In genomic region chr15:60137711-60138396, GRCh38 we compare ENCODE assay signal across 18 cellular contexts.
A peak's percentile ranks its signal among the peaks of the same experiment; 100 is the strongest.
DNase-seq lines count a peak whose midpoint lies in the region; ATAC-seq and TF ChIP-seq lines count a peak whose summit lies in the region.
"Had no signal": no experiment of that assay in that cellular context is flagged by ENCODE, and none has a peak within 500 bp of the region (broad histone marks: within the 10 kb centered on the region; RNA-seq: fewer than 3 reads in every experiment).

No MANE protein-coding gene starts in this region.

- H3K36me3 Mint-ChIP-seq in endodermal cell (ENCODE audit: low read depth): no peaks in the 10 kb centered on the region
- no peaks in the 10 kb centered on the region for H3K36me3 Mint-ChIP-seq in nephron progenitor cell (ENCODE audit: low read depth)
- no peaks in the 10 kb centered on the region for H3K36me3 Mint-ChIP-seq in activated T-cell treated with anti-CD3 and anti-CD28 coated beads, Interleukin-2, amount 50 U/mL, for 72 hours (ENCODE audit: insufficient read depth in 2 of 2)
- H3K36me3 Mint-ChIP-seq: natural killer cell had no signal

- H3K27me3 Mint-ChIP-seq in endodermal cell (ENCODE audit: insufficient read depth) (peaks cover 6% of the 10 kb centered on the region), nephron progenitor cell (ENCODE audit: low read depth, poor library complexity) (peaks cover under 1% of the 10 kb centered on the region)
- peaks cover 36% of the 10 kb centered on the region for H3K27me3 Mint-ChIP-seq in activated T-cell treated with anti-CD3 and anti-CD28 coated beads, Interleukin-2, amount 50 U/mL, for 72 hours (ENCODE audit: low read depth)

- TF ChIP-seq CTCF in Panc1 (IDR thresholded peaks at IDR 0.05) (no peak), endodermal cell (conservative IDR thresholded peaks at IDR 0.05) (no peak), nephron progenitor cell (IDR thresholded peaks at IDR 0.05) (no peak), GM13976 (IDR thresholded peaks at IDR 0.05; ENCODE audit: borderline replicate concordance, control extremely low read depth, extremely low read depth, insufficient read depth, missing control alignments) (no peak)

- H3K27ac ChIP-seq in Panc1 (ENCODE audit: low read length) (no peak overlapping the region), endodermal cell (ENCODE audit: low read depth, low read length) (peak overlapping the region; percentile 21)
- H3K27ac ChIP-seq: heart left ventricle had no signal

- H3K27me3 ChIP-seq in Panc1 (ENCODE audit: control insufficient read depth, insufficient read depth, low read length) (peaks cover 5% of the 10 kb centered on the region; the same call in 1 of the 2 replicates), endodermal cell (ENCODE audit: control insufficient read depth, insufficient read depth, low read length, poor library complexity, severe bottlenecking) (no peaks in the 10 kb centered on the region)

- DNase-seq in GM03348 (ENCODE audit: low spot score): peak; percentile 27
- no peak for DNase-seq in Panc1 (ENCODE audit: low read depth, low spot score)
- DNase-seq in endodermal cell: peak; percentile 61
- DNase-seq in nephron progenitor cell: no peak
- DNase-seq in activated T-cell treated with anti-CD3 and anti-CD28 coated beads, Interleukin-2, amount 50 U/mL, for 72 hours: no peak
- no peak for DNase-seq in GM13976 (ENCODE audit: low spot score)
- DNase-seq in NCI-H510A treated with DMSO at 0.1 percent for 48 hours (lab: John Stamatoyannopoulos, UW): no peak
- DNase-seq: activated naive CD4-positive, alpha-beta T cell treated with anti-CD3 and anti-CD28 coated beads for 36 hours; C1 segment of cervical spinal cord; central memory CD4-positive, alpha-beta T cell; DMS79 treated with DMSO at 0.1 percent for 48 hours; heart left ventricle; natural killer cell; stimulated activated CD4-positive, alpha-beta T cell treated with anti-CD3 and anti-CD28 coated beads, Interleukin-2, amount 100 ng/mL, for 24 hours; T-helper 1 cell had no signal

- no peak overlapping the region for H3K4me3 ChIP-seq in Panc1 (ENCODE audit: low read depth in 2 of 2, low read length in 2 of 2)
- no peak overlapping the region for H3K4me3 ChIP-seq in endodermal cell (ENCODE audit: low read length)
- H3K4me3 ChIP-seq: GM12878, heart left ventricle had no signal

- in situ Hi-C loops in Panc1 (cut with HindIII; ENCODE audit: low pct_unique_long_range_greater_than_20kb, low sequenced_read_pairs) (no loop called here), GM13976 (cut with MboI; ENCODE audit: low sequenced_read_pairs, unreplicated experiment) (no loop called here)

- H3K9me3 Mint-ChIP-seq in endodermal cell: no peaks in the 10 kb centered on the region
- H3K9me3 Mint-ChIP-seq in nephron progenitor cell: peaks cover 4% of the 10 kb centered on the region
- H3K9me3 Mint-ChIP-seq in activated T-cell treated with anti-CD3 and anti-CD28 coated beads, Interleukin-2, amount 50 U/mL, for 72 hours: no peaks in the 10 kb centered on the region
- H3K9me3 Mint-ChIP-seq: activated naive CD4-positive, alpha-beta T cell treated with anti-CD3 and anti-CD28 coated beads for 36 hours; natural killer cell had no signal

- CTCF ChIA-PET in Panc1 (lab: Charles Lee): no interaction called here

- peak; percentile 56; the same call in 1 of the 2 replicates for ATAC-seq in Panc1
- no peak for ATAC-seq in activated T-cell treated with anti-CD3 and anti-CD28 coated beads, Interleukin-2, amount 50 U/mL, for 72 hours (replicated peaks in 1 of 2)
- ATAC-seq in GM19324 (IDR thresholded peaks at IDR 0.05; ENCODE audit: low FRiP score, unreplicated experiment): no peak
- ATAC-seq: GM12878, heart left ventricle, left lobe of liver, natural killer cell had no signal

- no peaks in the 10 kb centered on the region for H3K9me3 ChIP-seq in Panc1 (ENCODE audit: control insufficient read depth, insufficient read depth, low read depth, low read length)
- no peaks in the 10 kb centered on the region for H3K9me3 ChIP-seq in endodermal cell (ENCODE audit: control insufficient read depth, low read length)
- H3K9me3 ChIP-seq: heart left ventricle had no signal

- H3K4me1 Mint-ChIP-seq in endodermal cell: peaks cover 11% of the 10 kb centered on the region
- peaks cover 27% of the 10 kb centered on the region for H3K4me1 Mint-ChIP-seq in nephron progenitor cell
- no peaks in the 10 kb centered on the region for H3K4me1 Mint-ChIP-seq in activated T-cell treated with anti-CD3 and anti-CD28 coated beads, Interleukin-2, amount 50 U/mL, for 72 hours (ENCODE audit: low read depth)
- H3K4me1 Mint-ChIP-seq: natural killer cell had no signal

- H3K4me1 ChIP-seq in Panc1 (ENCODE audit: control insufficient read depth, insufficient read depth, low read length): no peaks in the 10 kb centered on the region
- H3K4me1 ChIP-seq in endodermal cell (ENCODE audit: control insufficient read depth, insufficient read depth, low read length): no peaks in the 10 kb centered on the region
- H3K4me1 ChIP-seq: heart left ventricle had no signal

- 69 to 77% methylated on average over 2 to 5 of the region's 5 CpGs for WGBS in endodermal cell (ENCODE audit: insufficient coverage in 1 of 2, insufficient read length in 1 of 2), 2 experiments

- no TSS peak for BruUV-seq in Panc1 (replicated peaks; lab: Mats Ljungman, UMichigan)

- H3K4me3 Mint-ChIP-seq in endodermal cell (no peak overlapping the region), nephron progenitor cell (no peak overlapping the region)
- no peak overlapping the region for H3K4me3 Mint-ChIP-seq in activated T-cell treated with anti-CD3 and anti-CD28 coated beads, Interleukin-2, amount 50 U/mL, for 72 hours
- H3K4me3 Mint-ChIP-seq: activated naive CD4-positive, alpha-beta T cell treated with anti-CD3 and anti-CD28 coated beads for 36 hours; natural killer cell had no signal

- peak overlapping the region; percentile 60 for H3K27ac Mint-ChIP-seq in endodermal cell
- H3K27ac Mint-ChIP-seq in nephron progenitor cell: peak overlapping the region; percentile 79
- no peak overlapping the region for H3K27ac Mint-ChIP-seq in activated T-cell treated with anti-CD3 and anti-CD28 coated beads, Interleukin-2, amount 50 U/mL, for 72 hours
- H3K27ac Mint-ChIP-seq: activated naive CD4-positive, alpha-beta T cell treated with anti-CD3 and anti-CD28 coated beads for 36 hours; natural killer cell had no signal

- H3K9ac ChIP-seq in endodermal cell (ENCODE audit: extremely low read depth, low read length, poor library complexity, severe bottlenecking): no peak overlapping the region

- H3K36me3 ChIP-seq in Panc1 (ENCODE audit: control insufficient read depth, insufficient read depth, low read length) (no peaks in the 10 kb centered on the region; the same call in 1 of the 2 replicates), endodermal cell (ENCODE audit: control insufficient read depth, insufficient read depth, low read length) (no peaks in the 10 kb centered on the region)
- H3K36me3 ChIP-seq: heart left ventricle had no signal

- intact Hi-C loops in Panc1 (cut with micrococcal nuclease; ENCODE audit: unreplicated experiment): loop anchor here (10.0 kb wide), 1 partner anchor 187 kb away; no protein-coding TSS in a partner anchor

- POLR2A ChIA-PET in Panc1 (lab: Charles Lee): interaction anchor here (0.7 kb wide), 1 partner anchor 130 kb away, joined by 3 read pairs; no protein-coding TSS in a partner anchor

Comparison
In these comparisons a context has a peak if more than half of its experiments do, and no peak if none do; other contexts are left out.
1. DNase-seq: peak in GM03348 (single experiment) and endodermal cell (single experiment); none in Panc1 (single experiment), nephron progenitor cell (single experiment), activated T-cell treated with anti-CD3 and anti-CD28 coated beads, Interleukin-2, amount 50 U/mL, for 72 hours (0 of 2), GM13976 (single experiment) and NCI-H510A treated with DMSO at 0.1 percent for 48 hours (single experiment).